In genomic region chr9:93119953-93120845, GRCh38 we compare ENCODE assay signal across 8 cellular contexts. TPM values are rescaled to one million over a fixed set of nuclear protein-coding genes. Genes with fewer than 3 reads are reported as not detected.
DNase-seq lines count a peak whose midpoint lies in the region; ATAC-seq and TF ChIP-seq lines count a peak whose summit lies in the region.

No MANE protein-coding gene starts in this region.

- no peak for ATAC-seq in DND-41 (ENCODE audit: insufficient read depth, low read depth)
- peak; percentile 83 for ATAC-seq in GM19467 (IDR thresholded peaks at IDR 0.05; ENCODE audit: unreplicated experiment)
- ATAC-seq in HG03558 (IDR thresholded peaks at IDR 0.05; ENCODE audit: extremely low read depth, unreplicated experiment): peak; percentile 63
- no peak for ATAC-seq in HG03469 (IDR thresholded peaks at IDR 0.05; ENCODE audit: unreplicated experiment)

- intact Hi-C loops in dorsolateral prefrontal cortex (cut with DNase I): no loop called here

- H2AFZ ChIP-seq in DND-41 (ENCODE audit: low read depth, low read length): no peak overlapping the region

- H3K36me3 ChIP-seq in DND-41 (ENCODE audit: insufficient read depth, low read length) (peaks cover 9% of the 10 kb centered on the region), suprapubic skin (peaks cover 34% of the 10 kb centered on the region)

- H3K4me3 ChIP-seq in DND-41 (ENCODE audit: low read depth in 1 of 2, low read length in 2 of 2) (no peak overlapping the region), dorsolateral prefrontal cortex (no peak overlapping the region), suprapubic skin (no peak overlapping the region)

- no peak for TF ChIP-seq EP300 in suprapubic skin (IDR thresholded peaks at IDR 0.05)

- H3K79me2 ChIP-seq in DND-41 (ENCODE audit: insufficient read depth, low read length): no peaks in the 10 kb centered on the region

- H3K4me1 ChIP-seq in DND-41 (ENCODE audit: insufficient read depth, low read length): no peaks in the 10 kb centered on the region
- peaks cover 28% of the 10 kb centered on the region for H3K4me1 ChIP-seq in suprapubic skin

- DNase-seq in DND-41 (no peak), SW 1271 (lab: John Stamatoyannopoulos, UW) (peak; percentile 86 to 91), dorsolateral prefrontal cortex (peak in 8 of 10 donors; percentile 46 to 79 (median 70)), medulla oblongata (ENCODE audit: extremely low spot score) (peak; percentile 92), suprapubic skin (ENCODE audit: low spot score in 2 of 2) (peak; percentile 93)

- no peaks in the 10 kb centered on the region for H3K9me3 ChIP-seq in DND-41 (ENCODE audit: insufficient read depth, low read length, severe bottlenecking)
- H3K9me3 ChIP-seq in suprapubic skin: no peaks in the 10 kb centered on the region

- no peaks in the 10 kb centered on the region for H4K20me1 ChIP-seq in DND-41 (ENCODE audit: insufficient read depth, low read length)

- TF ChIP-seq POLR2A in suprapubic skin (IDR thresholded peaks at IDR 0.05): no peak

- H3K27ac ChIP-seq in DND-41 (ENCODE audit: low read length) (no peak overlapping the region), dorsolateral prefrontal cortex (peak overlapping the region in 43 of 59 donors; percentile 7 to 80 (median 45)), suprapubic skin (peak overlapping the region; percentile 41)

- H3K4me2 ChIP-seq in DND-41 (ENCODE audit: insufficient read depth, low read length): no peak overlapping the region

- no peak overlapping the region for H3K9ac ChIP-seq in DND-41 (ENCODE audit: low read depth, low read length)

- H3K27me3 ChIP-seq in DND-41 (ENCODE audit: insufficient read depth, low read length, poor library complexity): no peaks in the 10 kb centered on the region
- no peaks in the 10 kb centered on the region for H3K27me3 ChIP-seq in dorsolateral prefrontal cortex
- no peaks in the 10 kb centered on the region for H3K27me3 ChIP-seq in suprapubic skin

- WGBS in suprapubic skin: 60% methylated on average over 20 of the region's 23 CpGs

- TF ChIP-seq CTCF in DND-41 (IDR thresholded peaks at IDR 0.05; ENCODE audit: borderline replicate concordance, extremely low read depth, low read length, poor library complexity, severe bottlenecking): peak; percentile 11
- TF ChIP-seq CTCF in dorsolateral prefrontal cortex (IDR thresholded peaks at IDR 0.05 in 54 of 56, conservative IDR thresholded peaks at IDR 0.05 in 2 of 56; ENCODE audit: low read depth in 1 of 56, partially characterized antibody in 56 of 56): peak in 13 of 56 donors; percentile 10 to 40 (median 24)
- TF ChIP-seq CTCF in suprapubic skin (IDR thresholded peaks at IDR 0.05): peak; percentile 29 to 41

RNA-seq across cellular contexts. Expression of gene NINJ1, which starts 13.9 kb away (rescaled TPM):
- total RNA-seq in dorsolateral prefrontal cortex: 10 to 100 TPM; 22.7 to 61.9 (median 33.5) TPM
- 100 to 1,000 TPM in 3 of 4 donors, 10 to 100 TPM in 1; 88.3 to 158 (median 113) TPM for total RNA-seq in suprapubic skin

RNA-seq across cellular contexts. Expression of gene CARD19, which starts 24.2 kb away (rescaled TPM):
- total RNA-seq in dorsolateral prefrontal cortex (10 to 100 TPM; 22.5 to 60.7 (median 38.7) TPM), suprapubic skin (10 to 100 TPM; 43.2 to 63.6 (median 54.3) TPM)

Comparison
In these comparisons a context has a peak if more than half of its experiments do, and no peak if none do; other contexts are left out.
1. ATAC-seq: peak in GM19467 (single experiment) and HG03558 (single experiment); none in DND-41 (single experiment) and HG03469 (single experiment).